ENCODE assay signal across 20 cellular contexts in the genomic region with DNA sequence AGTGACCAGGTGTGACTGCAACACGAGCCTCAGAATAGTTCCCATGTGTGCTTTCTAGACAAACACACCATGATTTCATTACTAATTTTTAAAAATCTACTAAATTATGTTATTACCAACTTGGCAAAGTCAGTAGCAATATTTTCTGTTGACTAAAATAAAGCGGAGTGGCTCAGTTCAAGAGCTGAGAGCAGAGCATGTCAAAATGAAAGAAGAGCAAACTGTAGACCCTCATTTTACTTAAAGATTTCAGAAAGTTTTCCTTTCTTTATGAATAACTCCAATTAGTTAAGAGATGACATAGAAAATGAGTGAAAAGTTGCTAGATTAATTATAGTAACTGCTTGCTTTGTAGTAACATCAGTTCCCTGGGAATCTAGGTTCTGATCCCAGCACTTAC.
"Had no signal": no experiment of that assay in that cellular context is flagged by ENCODE, and none has a peak within 500 bp of the region (broad histone marks: within the 10 kb centered on the region; RNA-seq: fewer than 3 reads in every experiment).

No MANE protein-coding gene starts in this region.

- ATAC-seq: HepG2 had no signal

- H3K9ac ChIP-seq: SK-N-SH had no signal

- H3K9me3 ChIP-seq: MG63, SK-N-SH had no signal

- H3K27me3 ChIP-seq: MG63 had no signal

- H3K4me2 ChIP-seq: SK-N-SH had no signal

- H3K9me2 ChIP-seq: SK-N-SH had no signal

- H3K4me3 ChIP-seq: MG63 had no signal

- DNase-seq: IMR-90, Karpas-422, KG1, MG63, NCI-H1092 treated with DMSO at 0.1 percent for 48 hours, NCI-H1436, NCI-H187, NCI-H2029, NCI-H2081 treated with DMSO at 0.1 percent for 48 hours, NCI-H2171, NCI-H226, NCI-H446, NCI-H510A, NCI-H524 treated with DMSO at 0.1 percent for 48 hours, NCI-H69, NCI-H774, RPMI8226, SIG-M5, SK-N-SH had no signal
